In genomic region chr2:8684421-8684884, GRCh38 we compare ENCODE assay signal across 7 cellular contexts. TPM values are rescaled to one million over a fixed set of nuclear protein-coding genes. Genes with fewer than 3 reads are reported as not detected.
DNase-seq lines count a peak whose midpoint lies in the region; FAIRE-seq and TF ChIP-seq lines count a peak whose summit lies in the region.

No MANE protein-coding gene starts in this region.

- H3K27me3 Mint-ChIP-seq in activated T-helper 1 cell treated with anti-CD3 and anti-CD28 coated beads, Interleukin-12 subunit alpha, Interleukin-12 subunit beta, Interleukin-2, Interleukin-4 antibody, amounts not matched to agents 30 ng/mL and 10 ng/mL and 1 ng/mL, durations not matched to agents 14 hours and 24 hours and 36 hours (ENCODE audit: insufficient read depth): peaks cover 6% of the 10 kb centered on the region

- peak overlapping the region; percentile 55 for H3K4me3 ChIP-seq in GM06990 (replicated peaks; ENCODE audit: low read depth, low read length)
- H3K4me3 ChIP-seq in sigmoid colon: peak overlapping the region; percentile 70 to 96 (median 86)

- intact Hi-C loops in activated T-helper 1 cell treated with anti-CD3 and anti-CD28 coated beads, Interleukin-12 subunit alpha, Interleukin-12 subunit beta, Interleukin-2, Interleukin-4 antibody, amounts not matched to agents 30 ng/mL and 10 ng/mL and 1 ng/mL, durations not matched to agents 14 hours and 24 hours and 36 hours (cut with micrococcal nuclease): loop anchor here (1.0 to 10.0 kb wide), 9 partner anchors 153 to 1566 kb away; partner anchors contain the start of gene KIDINS220
- intact Hi-C loops in sigmoid colon (cut with DNase I): loop anchor here (2.0 to 10.0 kb wide), 3 partner anchors 380 to 1258 kb away; no protein-coding TSS in a partner anchor

- peak overlapping the region; percentile 96 for H3K27ac Mint-ChIP-seq in activated T-helper 1 cell treated with anti-CD3 and anti-CD28 coated beads, Interleukin-12 subunit alpha, Interleukin-12 subunit beta, Interleukin-2, Interleukin-4 antibody, amounts not matched to agents 30 ng/mL and 10 ng/mL and 1 ng/mL, durations not matched to agents 14 hours and 24 hours and 36 hours

- peaks cover 25% of the 10 kb centered on the region for H3K36me3 Mint-ChIP-seq in activated T-helper 1 cell treated with anti-CD3 and anti-CD28 coated beads, Interleukin-12 subunit alpha, Interleukin-12 subunit beta, Interleukin-2, Interleukin-4 antibody, amounts not matched to agents 30 ng/mL and 10 ng/mL and 1 ng/mL, durations not matched to agents 14 hours and 24 hours and 36 hours (ENCODE audit: low read depth)

- no peaks in the 10 kb centered on the region for H3K9me3 Mint-ChIP-seq in activated T-helper 1 cell treated with anti-CD3 and anti-CD28 coated beads, Interleukin-12 subunit alpha, Interleukin-12 subunit beta, Interleukin-2, Interleukin-4 antibody, amounts not matched to agents 30 ng/mL and 10 ng/mL and 1 ng/mL, durations not matched to agents 14 hours and 24 hours and 36 hours

- DNase-seq in GM06990 (ENCODE audit: extremely low read depth, insufficient read length): peak; percentile 33
- DNase-seq in NCI-H146 treated with DMSO at 0.1 percent for 48 hours (lab: John Stamatoyannopoulos, UW; ENCODE audit: unreplicated experiment): peak; percentile 52
- DNase-seq in activated T-helper 1 cell treated with anti-CD3 and anti-CD28 coated beads, Interleukin-12 subunit alpha, Interleukin-12 subunit beta, Interleukin-2, Interleukin-4 antibody, amounts not matched to agents 30 ng/mL and 10 ng/mL and 1 ng/mL, durations not matched to agents 14 hours and 24 hours and 36 hours (ENCODE audit: low spot score): peak; percentile 41
- DNase-seq in glomerular visceral epithelial cell (ENCODE audit: extremely low spot score): peak; percentile 15
- DNase-seq in sigmoid colon: no peak
- DNase-seq in SK-N-DZ (ENCODE audit: low spot score): no peak
- DNase-seq in frontal cortex (ENCODE audit: low spot score in 2 of 2): no peak

- peaks cover 26% of the 10 kb centered on the region for H3K4me1 Mint-ChIP-seq in activated T-helper 1 cell treated with anti-CD3 and anti-CD28 coated beads, Interleukin-12 subunit alpha, Interleukin-12 subunit beta, Interleukin-2, Interleukin-4 antibody, amounts not matched to agents 30 ng/mL and 10 ng/mL and 1 ng/mL, durations not matched to agents 14 hours and 24 hours and 36 hours (ENCODE audit: low read depth)

- no peaks in the 10 kb centered on the region for H3K36me3 ChIP-seq in GM06990 (ENCODE audit: control insufficient read depth, insufficient read depth, low read length)
- H3K36me3 ChIP-seq in sigmoid colon: no peaks in the 10 kb centered on the region

- TF ChIP-seq POLR2A in sigmoid colon (IDR thresholded peaks at IDR 0.05): no peak

- WGBS in sigmoid colon, 2 donors: 4 to 25% methylated on average over 5 of the region's 5 CpGs

- TF ChIP-seq CTCF in GM06990 (IDR thresholded peaks at IDR 0.05; ENCODE audit: insufficient read depth, low read length, poor library complexity, severe bottlenecking) (no peak), sigmoid colon (IDR thresholded peaks at IDR 0.05) (no peak)

- FAIRE-seq in frontal cortex (lab: Jason Lieb, UNC): no peak

- no peak for TF ChIP-seq EP300 in sigmoid colon (IDR thresholded peaks at IDR 0.05)

- no peaks in the 10 kb centered on the region for H3K9me3 ChIP-seq in sigmoid colon

- peak overlapping the region; percentile 89 to 96 (median 90) for H3K27ac ChIP-seq in sigmoid colon

- H3K4me1 ChIP-seq in sigmoid colon: peaks cover 0 to 31% (median 26%) of the 10 kb centered on the region in 4 donors

- H3K27me3 ChIP-seq in GM06990 (replicated peaks; ENCODE audit: control insufficient read depth, insufficient read depth, low read length) (no peaks in the 10 kb centered on the region), sigmoid colon (no peaks in the 10 kb centered on the region)

- H3K4me3 Mint-ChIP-seq in activated T-helper 1 cell treated with anti-CD3 and anti-CD28 coated beads, Interleukin-12 subunit alpha, Interleukin-12 subunit beta, Interleukin-2, Interleukin-4 antibody, amounts not matched to agents 30 ng/mL and 10 ng/mL and 1 ng/mL, durations not matched to agents 14 hours and 24 hours and 36 hours: peak overlapping the region; percentile 99

RNA-seq across cellular contexts. Expression of gene ID2, which starts 2.6 kb away (rescaled TPM):
- total RNA-seq in activated T-helper 1 cell treated with anti-CD3 and anti-CD28 coated beads, Interleukin-12 subunit alpha, Interleukin-12 subunit beta, Interleukin-2, Interleukin-4 antibody, amounts not matched to agents 30 ng/mL and 10 ng/mL and 1 ng/mL, durations not matched to agents 14 hours and 24 hours and 36 hours: 301 and 306 TPM in 2 replicates
- total RNA-seq in sigmoid colon (100 to 1,000 TPM; 376 to 615 (median 527) TPM), frontal cortex (151 TPM)
- polyA plus RNA-seq in sigmoid colon: 100 to 1,000 TPM; 154 to 306 (median 224) TPM
- 202 TPM in 2 replicates for polyA plus RNA-seq in SK-N-DZ (2014; cell fraction: cytosol; rRNA removed)
- polyA plus RNA-seq in SK-N-DZ (2014; cell fraction: nucleus; rRNA removed): 178 and 310 TPM in 2 replicates

Comparison
In these comparisons a context has a peak if more than half of its experiments do, and no peak if none do; other contexts are left out.
1. DNase-seq: peak in GM06990 (single experiment), NCI-H146 treated with DMSO at 0.1 percent for 48 hours (single experiment), activated T-helper 1 cell treated with anti-CD3 and anti-CD28 coated beads, Interleukin-12 subunit alpha, Interleukin-12 subunit beta, Interleukin-2, Interleukin-4 antibody, amounts not matched to agents 30 ng/mL and 10 ng/mL and 1 ng/mL, durations not matched to agents 14 hours and 24 hours and 36 hours (single experiment) and glomerular visceral epithelial cell (single experiment); none in sigmoid colon (single experiment), SK-N-DZ (single experiment) and frontal cortex (0 of 2).